ENCODE assay signal across 16 cellular contexts in the genomic region with DNA sequence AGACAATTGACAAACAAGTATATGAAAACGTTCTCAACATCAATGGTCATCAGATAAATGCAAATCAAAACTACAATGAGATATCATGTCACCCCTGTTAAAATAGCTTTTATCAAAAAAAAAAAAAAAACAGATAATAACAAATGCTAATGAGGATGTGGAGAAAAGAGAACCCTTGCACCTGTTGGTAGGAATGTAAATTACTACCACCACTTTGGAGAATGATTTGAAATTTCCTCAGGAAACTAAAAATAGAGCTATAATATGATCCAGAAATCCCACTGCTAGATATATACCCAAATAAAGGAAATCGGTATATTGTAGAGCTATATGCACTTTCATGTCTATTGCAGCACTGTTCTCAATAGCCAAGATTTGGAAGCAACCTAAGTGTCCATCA.
DNase-seq lines count a peak whose midpoint lies in the region; ATAC-seq and TF ChIP-seq lines count a peak whose summit lies in the region.
"Had no signal": no experiment of that assay in that cellular context is flagged by ENCODE, and none has a peak within 500 bp of the region (broad histone marks: within the 10 kb centered on the region; RNA-seq: fewer than 3 reads in every experiment).

No MANE protein-coding gene starts in this region.

- H3K4me3 ChIP-seq in HCT116 (replicated peaks in 1 of 2; ENCODE audit: low read depth in 1 of 2, low read length in 2 of 2) (no peak overlapping the region), fibroblast of villous mesenchyme (ENCODE audit: low read depth, low read length) (no peak overlapping the region)

- no TSS peak for BruUV-seq in HCT116 (replicated peaks; lab: Mats Ljungman, UMichigan)

- no peaks in the 10 kb centered on the region for H3K79me2 ChIP-seq in HCT116 (ENCODE audit: insufficient read depth, low read length)

- TF ChIP-seq POLR2A in HCT116 (IDR thresholded peaks at IDR 0.05; ENCODE audit: borderline replicate concordance, extremely low read depth, insufficient read depth, insufficient read length): no peak

- no peaks in the 10 kb centered on the region for H3K4me1 ChIP-seq in HCT116 (ENCODE audit: control insufficient read depth in 1 of 2, insufficient read depth in 2 of 2, low read length in 2 of 2)
- H3K4me1 ChIP-seq: BE2C had no signal

- no peaks in the 10 kb centered on the region for H3K27me3 ChIP-seq in HCT116 (ENCODE audit: insufficient read depth, low read length)
- H3K27me3 ChIP-seq: BE2C had no signal

- ATAC-seq in HCT116: no peak
- ATAC-seq: HepG2 had no signal

- H3K36me3 Mint-ChIP-seq in osteocyte (ENCODE audit: unreplicated experiment): no peaks in the 10 kb centered on the region
- H3K36me3 Mint-ChIP-seq: CD4-positive, CD25-positive, alpha-beta regulatory T cell; CD8-positive, alpha-beta memory T cell; IgD-negative memory B cell had no signal

- no peaks in the 10 kb centered on the region for H3K9me3 Mint-ChIP-seq in osteocyte (ENCODE audit: unreplicated experiment)

- H2AFZ ChIP-seq in HCT116 (ENCODE audit: low read depth, low read length, poor library complexity, severe bottlenecking): no peak overlapping the region

- H3K9me2 ChIP-seq in HCT116 (ENCODE audit: insufficient read depth): no peaks in the 10 kb centered on the region

- no peak for DNase-seq in HCT116 (ENCODE audit: low read depth, low spot score)
- DNase-seq in fibroblast of villous mesenchyme (ENCODE audit: low read depth): no peak
- DNase-seq in osteocyte (ENCODE audit: extremely low spot score, unreplicated experiment): no peak
- DNase-seq in NCI-H2196 treated with DMSO at 0.1 percent for 48 hours (lab: John Stamatoyannopoulos, UW; ENCODE audit: unreplicated experiment): no peak
- no peak for DNase-seq in kidney tubule cell (ENCODE audit: low spot score)
- no peak for DNase-seq in DMS53 (lab: John Stamatoyannopoulos, UW)
- DNase-seq in AG08395 (ENCODE audit: low spot score): no peak
- DNase-seq: BE2C; C1 segment of cervical spinal cord; CD4-positive, CD25-positive, alpha-beta regulatory T cell; CD8-positive, alpha-beta memory T cell; COR-L47; DMS 273 treated with DMSO at 0.1 percent for 48 hours; HCEC 1CT had no signal

- no peak overlapping the region for H3K4me2 ChIP-seq in HCT116 (ENCODE audit: low read length)

- CTCF ChIA-PET in HCT116 (lab: Charles Lee): interaction anchor here (0.6 to 1.1 kb wide), 3 partner anchors 16 to 354 kb away, joined by 3 to 4 read pairs (median 3); no protein-coding TSS in a partner anchor

- no peaks in the 10 kb centered on the region for H4K20me1 ChIP-seq in HCT116 (ENCODE audit: insufficient read depth)

- H3K9ac ChIP-seq in HCT116 (ENCODE audit: low read length): no peak overlapping the region

- no peak for TF ChIP-seq RAD21 in HCT116 (IDR thresholded peaks at IDR 0.05; ENCODE audit: low read depth)

- intact Hi-C loops in HCT116 (cut with micrococcal nuclease): no loop called here

- peaks cover 37% of the 10 kb centered on the region for H3K27me3 Mint-ChIP-seq in osteocyte (ENCODE audit: unreplicated experiment)
- H3K27me3 Mint-ChIP-seq: CD4-positive, CD25-positive, alpha-beta regulatory T cell; CD8-positive, alpha-beta memory T cell; IgD-negative memory B cell had no signal

- no peak overlapping the region for H3K27ac ChIP-seq in HCT116 (ENCODE audit: low read depth, low read length)

- POLR2A ChIA-PET in HCT116 (lab: Charles Lee): no interaction called here

- H3K4me1 Mint-ChIP-seq in osteocyte (ENCODE audit: unreplicated experiment): no peaks in the 10 kb centered on the region
- H3K4me1 Mint-ChIP-seq: CD4-positive, CD25-positive, alpha-beta regulatory T cell; CD8-positive, alpha-beta memory T cell; IgD-negative memory B cell had no signal

- no peak overlapping the region for H3K27ac Mint-ChIP-seq in osteocyte (ENCODE audit: unreplicated experiment)
- H3K27ac Mint-ChIP-seq: CD4-positive, CD25-positive, alpha-beta regulatory T cell; CD8-positive, alpha-beta memory T cell; IgD-negative memory B cell had no signal

- RAD21 ChIA-PET in HCT116 (lab: Charles Lee; ENCODE audit: low non-redundant PET in 1 of 2, low total read pairs in 2 of 2, uncharacterized antibody in 2 of 2, unreplicated experiment in 2 of 2): no interaction called here

- no peak overlapping the region for H3K4me3 Mint-ChIP-seq in osteocyte (ENCODE audit: unreplicated experiment)
- H3K4me3 Mint-ChIP-seq: CD4-positive, CD25-positive, alpha-beta regulatory T cell; CD8-positive, alpha-beta memory T cell; IgD-negative memory B cell had no signal

- H3K36me3 ChIP-seq in HCT116 (ENCODE audit: control insufficient read depth in 1 of 2, insufficient read depth in 2 of 2, low read length in 2 of 2): no peaks in the 10 kb centered on the region
- H3K36me3 ChIP-seq: BE2C had no signal

- TF ChIP-seq CTCF in HCT116 (IDR thresholded peaks at IDR 0.05 in 2 of 3, conservative IDR thresholded peaks at IDR 0.05 in 1 of 3; ENCODE audit: borderline replicate concordance in 1 of 3, insufficient read depth in 1 of 3, low read depth in 2 of 3, low read length in 2 of 3) (peak in 2 of 3 experiments; percentile 16 to 43; a peak in 2 of 6 replicates), fibroblast of villous mesenchyme (IDR thresholded peaks at IDR 0.05; ENCODE audit: insufficient read depth, low read depth, low read length) (peak; percentile 15), osteocyte (IDR thresholded peaks at IDR 0.05) (peak; percentile 9)

- H3K9me3 ChIP-seq in HCT116 (ENCODE audit: control insufficient read depth in 1 of 2, insufficient read depth in 1 of 2, low read depth in 1 of 2, low read length in 2 of 2): no peaks in the 10 kb centered on the region
- H3K9me3 ChIP-seq: BE2C had no signal

TF ChIP-seq in HCT116, 20 proteins besides CTCF, POLR2A, EP300 and RAD21:
- TF ChIP-seq SRF (IDR thresholded peaks at IDR 0.05; ENCODE audit: low read depth) (no peak), ELF1 (IDR thresholded peaks at IDR 0.05; ENCODE audit: borderline replicate concordance, low read depth) (no peak), SIN3A (IDR thresholded peaks at IDR 0.05; ENCODE audit: low read depth) (no peak), ZNF274 (IDR thresholded peaks at IDR 0.05; ENCODE audit: low read depth, low read length) (no peak), EGR1 (IDR thresholded peaks at IDR 0.05; ENCODE audit: low read depth) (no peak), JUND (IDR thresholded peaks at IDR 0.05) (no peak), POLR2AphosphoS5 (IDR thresholded peaks at IDR 0.05; ENCODE audit: low read depth, low read length) (no peak), CEBPB (IDR thresholded peaks at IDR 0.05; ENCODE audit: low read depth) (no peak)
- TF ChIP-seq, protein P1, sequence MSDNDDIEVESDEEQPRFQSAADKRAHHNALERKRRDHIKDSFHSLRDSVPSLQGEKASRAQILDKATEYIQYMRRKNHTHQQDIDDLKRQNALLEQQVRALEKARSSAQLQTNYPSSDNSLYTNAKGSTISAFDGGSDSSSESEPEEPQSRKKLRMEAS (IDR thresholded peaks at IDR 0.05): no peak
- TF ChIP-seq, protein P2, sequence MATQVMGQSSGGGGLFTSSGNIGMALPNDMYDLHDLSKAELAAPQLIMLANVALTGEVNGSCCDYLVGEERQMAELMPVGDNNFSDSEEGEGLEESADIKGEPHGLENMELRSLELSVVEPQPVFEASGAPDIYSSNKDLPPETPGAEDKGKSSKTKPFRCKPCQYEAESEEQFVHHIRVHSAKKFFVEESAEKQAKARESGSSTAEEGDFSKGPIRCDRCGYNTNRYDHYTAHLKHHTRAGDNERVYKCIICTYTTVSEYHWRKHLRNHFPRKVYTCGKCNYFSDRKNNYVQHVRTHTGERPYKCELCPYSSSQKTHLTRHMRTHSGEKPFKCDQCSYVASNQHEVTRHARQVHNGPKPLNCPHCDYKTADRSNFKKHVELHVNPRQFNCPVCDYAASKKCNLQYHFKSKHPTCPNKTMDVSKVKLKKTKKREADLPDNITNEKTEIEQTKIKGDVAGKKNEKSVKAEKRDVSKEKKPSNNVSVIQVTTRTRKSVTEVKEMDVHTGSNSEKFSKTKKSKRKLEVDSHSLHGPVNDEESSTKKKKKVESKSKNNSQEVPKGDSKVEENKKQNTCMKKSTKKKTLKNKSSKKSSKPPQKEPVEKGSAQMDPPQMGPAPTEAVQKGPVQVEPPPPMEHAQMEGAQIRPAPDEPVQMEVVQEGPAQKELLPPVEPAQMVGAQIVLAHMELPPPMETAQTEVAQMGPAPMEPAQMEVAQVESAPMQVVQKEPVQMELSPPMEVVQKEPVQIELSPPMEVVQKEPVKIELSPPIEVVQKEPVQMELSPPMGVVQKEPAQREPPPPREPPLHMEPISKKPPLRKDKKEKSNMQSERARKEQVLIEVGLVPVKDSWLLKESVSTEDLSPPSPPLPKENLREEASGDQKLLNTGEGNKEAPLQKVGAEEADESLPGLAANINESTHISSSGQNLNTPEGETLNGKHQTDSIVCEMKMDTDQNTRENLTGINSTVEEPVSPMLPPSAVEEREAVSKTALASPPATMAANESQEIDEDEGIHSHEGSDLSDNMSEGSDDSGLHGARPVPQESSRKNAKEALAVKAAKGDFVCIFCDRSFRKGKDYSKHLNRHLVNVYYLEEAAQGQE (IDR thresholded peaks at IDR 0.05; ENCODE audit: low read depth): no peak
